In genomic region chr5:126523818-126524522, GRCh38 we compare ENCODE assay signal across 16 cellular contexts.
DNase-seq lines count a peak whose midpoint lies in the region; ATAC-seq lines count a peak whose summit lies in the region.
"Had no signal": no experiment of that assay in that cellular context is flagged by ENCODE, and none has a peak within 500 bp of the region (broad histone marks: within the 10 kb centered on the region; RNA-seq: fewer than 3 reads in every experiment).

No MANE protein-coding gene starts in this region.

- intact Hi-C loops in Right ventricle myocardium superior (cut with DNase I) (no loop called here), cardiac septum (cut with DNase I) (no loop called here), left ventricle myocardium superior (cut with micrococcal nuclease) (no loop called here), sciatic nerve (cut with DNase I) (no loop called here)

- ATAC-seq in Right ventricle myocardium superior (ENCODE audit: poor library complexity) (peak; percentile 38), left ventricle myocardium superior (peak; percentile 46), sciatic nerve (no peak), GM19395 (IDR thresholded peaks at IDR 0.05; ENCODE audit: unreplicated experiment) (no peak), HG03520 (IDR thresholded peaks at IDR 0.05; ENCODE audit: unreplicated experiment) (no peak)
- ATAC-seq: left colon had no signal

- DNase-seq in Right ventricle myocardium superior: no peak
- no peak for DNase-seq in cardiac septum (ENCODE audit: low spot score)
- no peak for DNase-seq in left ventricle myocardium superior
- DNase-seq in sciatic nerve (ENCODE audit: low spot score): peak; percentile 19
- no peak for DNase-seq in epidermal melanocyte (ENCODE audit: insufficient read length, low spot score)
- no peak for DNase-seq in OCI-M1 (lab: John Stamatoyannopoulos, UW)
- DNase-seq: activated CD4-positive, alpha-beta memory T cell treated with anti-CD3 and anti-CD28 coated beads, Interleukin-2, amount 10 ng/mL, durations not matched to agents 7 days and 5 days; CD4-positive, alpha-beta memory T cell; DND-41; hippocampal formation; left colon; NCI-H146; NCI-H524 treated with DMSO at 0.1 percent for 48 hours; WERI-Rb-1 had no signal

Comparison
In these comparisons a context has a peak if more than half of its experiments do, and no peak if none do; other contexts are left out.
1. ATAC-seq: peak in Right ventricle myocardium superior (single experiment) and left ventricle myocardium superior (single experiment); none in sciatic nerve (single experiment), GM19395 (single experiment) and HG03520 (single experiment).